In genomic region chr3:58025824-58026579, GRCh38 we compare ENCODE assay signal across 8 cellular contexts. TPM values are rescaled to one million over a fixed set of nuclear protein-coding genes. Genes with fewer than 3 reads are reported as not detected.
A peak's percentile ranks its signal among the peaks of the same experiment; 100 is the strongest.
DNase-seq lines count a peak whose midpoint lies in the region; ATAC-seq and TF ChIP-seq lines count a peak whose summit lies in the region.

No MANE protein-coding gene starts in this region.

- BruUV-seq in MCF 10A (replicated peaks; lab: Mats Ljungman, UMichigan) = no TSS peak

- no peaks in the 10 kb centered on the region for H3K27me3 Mint-ChIP-seq in MCF 10A (ENCODE audit: insufficient read depth, unreplicated experiment)

- peaks cover 46% of the 10 kb centered on the region for H3K4me1 Mint-ChIP-seq in MCF 10A (ENCODE audit: insufficient read depth, unreplicated experiment)

- ATAC-seq in mucosa of descending colon = peak; percentile 69

- TF ChIP-seq CTCF in MCF 10A (IDR thresholded peaks at IDR 0.05; ENCODE audit: unreplicated experiment) = no peak
- TF ChIP-seq CTCF in mucosa of descending colon (IDR thresholded peaks at IDR 0.05) = no peak

- no peaks in the 10 kb centered on the region for H3K36me3 ChIP-seq in mucosa of descending colon (ENCODE audit: low read depth)

- no peaks in the 10 kb centered on the region for H3K9me3 ChIP-seq in mucosa of descending colon

- POLR2A ChIA-PET in MCF 10A (lab: Yijun Ruan, JAX) (interaction anchor here (0.6 to 6.2 kb wide), 21 partner anchors 7 to 232 kb away, joined by 3 to 57 read pairs (median 5); partner anchors contain the start of gene FLNB), HEK293T (lab: Yijun Ruan, JAX) (interaction anchor here (1.2 kb wide), 1 partner anchor 17 kb away, joined by 3 read pairs; no protein-coding TSS in a partner anchor)

- DNase-seq in DMS 273 treated with DMSO at 0.1 percent for 48 hours (lab: John Stamatoyannopoulos, UW) (peak; percentile 55), NCI-H2107 (lab: John Stamatoyannopoulos, UW) (peak; percentile 31), MCF 10A (ENCODE audit: unreplicated experiment) (peak; percentile 81), mucosa of descending colon (peak in 1 of 3 donors; percentile 70), GOT3 (lab: John Stamatoyannopoulos, UW) (no peak), activated gamma-delta T cell (lab: John Stamatoyannopoulos, UW) (no peak), HEK293T (ENCODE audit: extremely low spot score) (no peak), T-helper 2 cell (no peak)

- H3K9me3 Mint-ChIP-seq in MCF 10A (ENCODE audit: unreplicated experiment) = no peaks in the 10 kb centered on the region

- peak overlapping the region; percentile 88 for H3K27ac Mint-ChIP-seq in MCF 10A (ENCODE audit: low read depth, unreplicated experiment)

- CTCF ChIA-PET in MCF 10A (lab: Yijun Ruan, JAX) (interaction anchor here (0.6 to 2.9 kb wide), 27 partner anchors 9 to 449 kb away, joined by 3 to 29 read pairs (median 4); partner anchors contain the start of gene FLNB), HEK293T (lab: Yijun Ruan, JAX) (interaction anchor here (0.9 kb wide), 1 partner anchor 18 kb away, joined by 3 read pairs; no protein-coding TSS in a partner anchor)

- intact Hi-C loops in MCF 10A (cut with micrococcal nuclease) = loop anchor here (1.0 to 2.0 kb wide), 2 partner anchors 63 to 162 kb away; no protein-coding TSS in a partner anchor
- intact Hi-C loops in mucosa of descending colon (cut with DNase I, micrococcal nuclease) = no loop called here

- no peak overlapping the region for H3K4me3 ChIP-seq in mucosa of descending colon

- peaks cover 40% of the 10 kb centered on the region for H3K4me1 ChIP-seq in mucosa of descending colon (ENCODE audit: low read depth)

- peaks cover 18% of the 10 kb centered on the region for H3K36me3 Mint-ChIP-seq in MCF 10A (ENCODE audit: insufficient read depth, unreplicated experiment)

- H3K4me3 Mint-ChIP-seq in MCF 10A (ENCODE audit: unreplicated experiment) = peak overlapping the region; percentile 53

TF ChIP-seq in HEK293T, 16 proteins besides CTCF, POLR2A, EP300 and RAD21:
- no peak for TF ChIP-seq ZNF384 (IDR thresholded peaks at IDR 0.05)
- TF ChIP-seq L3MBTL2 (conservative IDR thresholded peaks at IDR 0.05) = no peak
- no peak for TF ChIP-seq FOXK2 (IDR thresholded peaks at IDR 0.05)
- no peak for TF ChIP-seq BHLHE40 (IDR thresholded peaks at IDR 0.05; ENCODE audit: borderline replicate concordance)
- no peak for TF ChIP-seq CTBP1 (IDR thresholded peaks at IDR 0.05; ENCODE audit: borderline replicate concordance)
- no peak for TF ChIP-seq TARDBP (IDR thresholded peaks at IDR 0.05)
- TF ChIP-seq LEF1 (IDR thresholded peaks at IDR 0.05; ENCODE audit: borderline replicate concordance) = no peak
- no peak for TF ChIP-seq SUZ12 (IDR thresholded peaks at IDR 0.05)

RNA-seq across cellular contexts. Expression of gene FLNB, which starts 17.8 kb away (rescaled TPM):
- total RNA-seq in MCF 10A (2022) (580 and 593 TPM in 2 replicates), mucosa of descending colon (100 to 1,000 TPM; 256 to 555 (median 357) TPM)

Comparison
In these comparisons a context has a peak if more than half of its experiments do, and no peak if none do; other contexts are left out.
1. DNase-seq: peak in DMS 273 treated with DMSO at 0.1 percent for 48 hours (single experiment), NCI-H2107 (single experiment) and MCF 10A (single experiment); none in GOT3 (single experiment), activated gamma-delta T cell (single experiment), HEK293T (single experiment) and T-helper 2 cell (0 of 5).